ENCODE assay signal across 6 cellular contexts in the genomic region with DNA sequence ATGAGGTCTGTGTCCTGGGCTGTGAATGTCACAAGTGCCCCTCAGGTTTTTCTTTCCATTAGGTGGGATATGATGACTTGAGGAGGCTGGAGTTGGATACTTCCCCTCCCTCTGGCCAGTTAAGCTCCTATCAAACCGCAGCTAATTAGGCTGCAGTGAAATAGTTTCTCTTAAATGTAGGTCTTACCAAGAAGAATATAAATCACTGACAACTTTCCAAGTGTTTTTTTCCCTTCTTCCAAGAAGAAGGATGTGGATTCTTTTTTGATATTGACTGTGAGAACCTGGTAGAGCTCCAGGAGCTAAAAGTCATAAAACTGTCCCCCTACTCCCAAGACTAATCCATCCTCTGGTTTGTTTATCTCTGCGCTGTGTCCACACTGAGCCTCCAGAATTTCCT. TPM values are rescaled to one million over a fixed set of nuclear protein-coding genes. Genes with fewer than 3 reads are reported as not detected.
"Had no signal": no experiment of that assay in that cellular context is flagged by ENCODE, and none has a peak within 500 bp of the region (broad histone marks: within the 10 kb centered on the region; RNA-seq: fewer than 3 reads in every experiment).

No MANE protein-coding gene starts in this region.

RNA-seq across cellular contexts. Expression of a gene that starts 14.5 kb away (rescaled TPM):
- total RNA-seq: GM23338, H1, H9, HepG2, K562 had no signal

RNA-seq across cellular contexts. Expression of a gene that starts 33.8 kb away (rescaled TPM):
- total RNA-seq: GM23338, H1, H9, HepG2, HT1080, K562 had no signal
